ENCODE assay signal across 10 cellular contexts in the genomic region with DNA sequence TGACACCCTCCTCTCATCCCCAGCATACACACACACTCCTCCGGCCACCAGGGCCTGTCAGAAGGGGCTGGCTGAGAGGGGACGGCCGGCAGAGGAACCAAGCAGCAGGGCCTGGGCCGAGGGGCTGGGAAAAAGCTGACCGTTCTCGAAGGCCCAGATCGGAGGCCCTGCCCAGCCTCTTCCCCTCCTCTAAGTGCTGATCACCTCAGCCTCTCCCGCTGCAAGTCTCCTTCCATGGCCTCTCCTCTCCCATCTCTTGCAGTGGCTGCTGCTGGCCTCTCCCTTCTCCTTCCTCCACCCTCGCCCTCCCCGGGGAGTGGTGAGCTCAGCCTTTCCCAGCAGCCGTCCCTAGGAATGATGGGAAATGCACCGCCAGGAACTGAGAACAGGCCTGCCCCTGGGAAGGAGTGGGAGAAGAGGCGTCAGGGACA. TPM values are rescaled to one million over a fixed set of nuclear protein-coding genes. Genes with fewer than 3 reads are reported as not detected.
DNase-seq lines count a peak whose midpoint lies in the region; ATAC-seq and TF ChIP-seq lines count a peak whose summit lies in the region.
"Had no signal": no experiment of that assay in that cellular context is flagged by ENCODE, and none has a peak within 500 bp of the region (broad histone marks: within the 10 kb centered on the region; RNA-seq: fewer than 3 reads in every experiment).

No MANE protein-coding gene starts in this region.

- H3K4me3 Mint-ChIP-seq in activated naive CD4-positive, alpha-beta T cell treated with anti-CD3 and anti-CD28 coated beads for 36 hours = no peak overlapping the region

- H3K9me3 Mint-ChIP-seq in activated naive CD4-positive, alpha-beta T cell treated with anti-CD3 and anti-CD28 coated beads for 36 hours = no peaks in the 10 kb centered on the region

- no peak overlapping the region for H3K4me3 ChIP-seq in astrocyte of the spinal cord (ENCODE audit: low read depth, low read length)

- no peak for TF ChIP-seq CTCF in astrocyte of the spinal cord (IDR thresholded peaks at IDR 0.05; ENCODE audit: low read depth, low read length)

- no peaks in the 10 kb centered on the region for H3K36me3 Mint-ChIP-seq in activated naive CD4-positive, alpha-beta T cell treated with anti-CD3 and anti-CD28 coated beads for 36 hours (ENCODE audit: low read depth)

- H3K27me3 Mint-ChIP-seq in activated naive CD4-positive, alpha-beta T cell treated with anti-CD3 and anti-CD28 coated beads for 36 hours (ENCODE audit: low read depth) = no peaks in the 10 kb centered on the region

- H3K27ac Mint-ChIP-seq in activated naive CD4-positive, alpha-beta T cell treated with anti-CD3 and anti-CD28 coated beads for 36 hours = no peak overlapping the region

- ATAC-seq in HG03135 (IDR thresholded peaks at IDR 0.05; ENCODE audit: unreplicated experiment) = no peak

- in situ Hi-C loops in astrocyte of the spinal cord (cut with HindIII; ENCODE audit: low sequenced_read_pairs) = no loop called here

- H3K4me1 Mint-ChIP-seq in activated naive CD4-positive, alpha-beta T cell treated with anti-CD3 and anti-CD28 coated beads for 36 hours (ENCODE audit: low read depth) = peaks cover 12% of the 10 kb centered on the region

- DNase-seq in DMS53 treated with DMSO at 0.1 percent for 48 hours (lab: John Stamatoyannopoulos, UW; ENCODE audit: unreplicated experiment) (peak; percentile 95), astrocyte of the spinal cord (ENCODE audit: low read depth, low spot score) (peak; percentile 40), hypothalamus (lab: John Stamatoyannopoulos, UW) (peak in 38 of 51 donors; percentile 8 to 83 (median 58)), retina (peak; percentile 59), NCI-H526 treated with DMSO at 0.1 percent for 48 hours (lab: John Stamatoyannopoulos, UW) (no peak), NCI-H2029 treated with DMSO at 0.1 percent for 48 hours (lab: John Stamatoyannopoulos, UW) (no peak)
- DNase-seq in activated naive CD4-positive, alpha-beta T cell treated with anti-CD3 and anti-CD28 coated beads for 36 hours = no peak
- DNase-seq: HCEC 1CT, NCI-H1436 treated with DMSO at 0.1 percent for 48 hours had no signal

- CTCF ChIA-PET in activated naive CD4-positive, alpha-beta T cell treated with anti-CD3 and anti-CD28 coated beads for 36 hours (lab: Charles Lee) = no interaction called here

- intact Hi-C loops in activated naive CD4-positive, alpha-beta T cell treated with anti-CD3 and anti-CD28 coated beads for 36 hours (cut with micrococcal nuclease) = no loop called here

RNA-seq across cellular contexts. Expression of a gene that starts 39.6 kb away (rescaled TPM):
- 10 to 100 TPM; 15.7 to 16.6 TPM for total RNA-seq in activated naive CD4-positive, alpha-beta T cell treated with anti-CD3 and anti-CD28 coated beads for 36 hours

Comparison
In these comparisons a context has a peak if more than half of its experiments do, and no peak if none do; other contexts are left out.
1. DNase-seq: peak in DMS53 treated with DMSO at 0.1 percent for 48 hours (single experiment), astrocyte of the spinal cord (single experiment), hypothalamus (38 of 51) and retina (single experiment); none in NCI-H526 treated with DMSO at 0.1 percent for 48 hours (single experiment), NCI-H2029 treated with DMSO at 0.1 percent for 48 hours (single experiment) and activated naive CD4-positive, alpha-beta T cell treated with anti-CD3 and anti-CD28 coated beads for 36 hours (single experiment).